Comparison of ENCODE assay signal across 20 cellular contexts in the genomic region with DNA sequence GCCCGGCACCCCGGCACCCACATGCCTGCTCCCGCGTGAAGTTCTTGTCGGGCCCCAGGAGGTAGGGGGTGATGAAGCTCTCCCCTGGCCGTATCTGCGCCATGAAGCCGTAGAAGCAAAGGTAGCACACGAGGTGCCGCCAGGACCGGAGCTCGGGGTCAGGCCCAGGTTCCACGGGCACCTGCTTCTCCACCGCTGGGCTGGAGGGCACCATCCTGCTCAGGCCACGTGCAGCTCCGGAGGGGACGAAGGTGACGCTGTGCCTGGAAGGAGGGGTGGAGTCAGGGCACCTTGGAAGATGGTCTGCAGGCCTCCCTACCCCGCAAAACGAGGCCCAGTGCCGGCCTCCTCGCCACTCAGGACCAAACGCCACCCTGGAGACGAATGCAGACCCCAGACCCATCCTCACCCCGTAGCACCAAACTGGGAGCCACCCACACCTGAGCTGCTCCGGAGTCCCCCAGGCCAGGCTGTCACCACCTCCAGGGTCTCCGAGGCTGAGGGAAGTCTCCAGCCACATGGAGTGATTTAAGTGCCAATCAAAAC. TPM values are rescaled to one million over a fixed set of nuclear protein-coding genes. Genes with fewer than 3 reads are reported as not detected.
DNase-seq lines count a peak whose midpoint lies in the region; ATAC-seq and TF ChIP-seq lines count a peak whose summit lies in the region.
"Had no signal": no experiment of that assay in that cellular context is flagged by ENCODE, and none has a peak within 500 bp of the region (broad histone marks: within the 10 kb centered on the region; RNA-seq: fewer than 3 reads in every experiment).

No MANE protein-coding gene starts in this region.

- H3K27me3 ChIP-seq in RWPE2 (ENCODE audit: insufficient read depth, poor library complexity, severe bottlenecking) (no peaks in the 10 kb centered on the region), adrenal gland (no peaks in the 10 kb centered on the region), layer of hippocampus (ENCODE audit: control insufficient read depth, insufficient read depth, low read length) (no peaks in the 10 kb centered on the region), Karpas-422 (ENCODE audit: low read length) (no peaks in the 10 kb centered on the region)
- H3K27me3 ChIP-seq: Peyer's patch, testis had no signal

- H3K79me2 ChIP-seq in Karpas-422 (ENCODE audit: low read length), result peaks cover 31% of the 10 kb centered on the region

- H3K9me3 ChIP-seq in RWPE2 (ENCODE audit: severe bottlenecking) (no peaks in the 10 kb centered on the region), adrenal gland (replicated peaks in 1 of 3) (no peaks in the 10 kb centered on the region), Karpas-422 (ENCODE audit: low read length) (no peaks in the 10 kb centered on the region)
- H3K9me3 ChIP-seq: Peyer's patch, testis had no signal

- TF ChIP-seq CTCF in RWPE2 (IDR thresholded peaks at IDR 0.05; ENCODE audit: poor library complexity, severe bottlenecking) (no peak), adrenal gland (IDR thresholded peaks at IDR 0.05) (no peak)

- ATAC-seq in RWPE2 (ENCODE audit: low read depth), result no peak
- no peak for ATAC-seq in sciatic nerve

- H3K36me3 ChIP-seq in RWPE2 (ENCODE audit: low read depth) (no peaks in the 10 kb centered on the region), adrenal gland (replicated peaks in 1 of 2) (no peaks in the 10 kb centered on the region), Karpas-422 (ENCODE audit: insufficient read depth, low read length) (no peaks in the 10 kb centered on the region)
- H3K36me3 ChIP-seq: Peyer's patch had no signal

- DNase-seq in RWPE2 (ENCODE audit: low spot score) (peak; percentile 45), adrenal gland (peak in 6 of 7 donors; percentile 6 to 39 (median 14)), sciatic nerve (ENCODE audit: low spot score) (peak; percentile 56), NCI-H748 treated with DMSO at 0.1 percent for 48 hours (lab: John Stamatoyannopoulos, UW) (no peak), Karpas-422 (no peak), foreskin melanocyte (no peak), globus pallidus (ENCODE audit: low spot score) (no peak)
- DNase-seq: activated CD4-positive, alpha-beta T cell treated with anti-CD3 and anti-CD28 coated beads, Interleukin-2, amount 50 U/mL, for 48 hours; EL; erythroblast; GOT3; mesendoderm; naive B cell; NCI-H1436 treated with DMSO at 0.1 percent for 48 hours; NCI-H524; testis had no signal

- H3K4me1 ChIP-seq in RWPE2 (ENCODE audit: insufficient read depth, poor library complexity, severe bottlenecking), result no peaks in the 10 kb centered on the region
- peaks cover 23 to 31% of the 10 kb centered on the region in 2 donors for H3K4me1 ChIP-seq in adrenal gland (replicated peaks in 1 of 2)
- peaks cover 7% of the 10 kb centered on the region for H3K4me1 ChIP-seq in Karpas-422 (ENCODE audit: low read length)

- TF ChIP-seq POLR2A in adrenal gland (IDR thresholded peaks at IDR 0.05), result no peak

- H3K27ac ChIP-seq in RWPE2 (ENCODE audit: poor library complexity, severe bottlenecking), result no peak overlapping the region
- no peak overlapping the region for H3K27ac ChIP-seq in adrenal gland
- peak overlapping the region; percentile 18 for H3K27ac ChIP-seq in layer of hippocampus (ENCODE audit: low read depth, low read length)
- H3K27ac ChIP-seq in Karpas-422 (ENCODE audit: low read length), result no peak overlapping the region
- H3K27ac ChIP-seq: C4-2B, testis, VCaP had no signal

- 92 to 98% (median 95%) methylated on average over 6 to 27 of the region's 27 CpGs for WGBS in adrenal gland, 4 donors

- no peak overlapping the region for H2AFZ ChIP-seq in Karpas-422 (ENCODE audit: low read length)

- H3K9me2 ChIP-seq in Karpas-422 (replicated peaks; ENCODE audit: insufficient read depth, low read length), result no peaks in the 10 kb centered on the region

- H3K4me2 ChIP-seq in Karpas-422 (ENCODE audit: low read depth, low read length, poor library complexity, severe bottlenecking), result no peak overlapping the region

- H4K20me1 ChIP-seq in Karpas-422 (ENCODE audit: insufficient read depth, low read depth, low read length), result no peaks in the 10 kb centered on the region

- H3K9ac ChIP-seq in Karpas-422 (ENCODE audit: low read length), result no peak overlapping the region

- H3K4me3 ChIP-seq in RWPE2 (ENCODE audit: severe bottlenecking) (no peak overlapping the region), adrenal gland (no peak overlapping the region), Karpas-422 (ENCODE audit: low read length) (no peak overlapping the region)
- H3K4me3 ChIP-seq: Peyer's patch, testis had no signal

- intact Hi-C loops in adrenal gland (cut with DNase I), result no loop called here
- intact Hi-C loops in sciatic nerve (cut with DNase I), result loop anchor here (10.0 kb wide), 1 partner anchor 53 kb away; no protein-coding TSS in a partner anchor

RNA-seq across cellular contexts. Expression of gene SLC19A1, which starts 4.4 kb away (rescaled TPM):
- total RNA-seq in adrenal gland (10 to 100 TPM; 13.1 to 21.2 (median 18.9) TPM), sciatic nerve (10.2 TPM)
- polyA plus RNA-seq in adrenal gland, result 10 to 100 TPM in 2 of 3 donors, 1 to 10 TPM in 1; 1.7 to 15.2 (median 14.2) TPM
- total RNA-seq in Karpas-422 (2014; rRNA removed; shearing (Covaris generic); ENCODE audit: low replicate concordance), result 4.3 and 7.4 TPM in 2 replicates

Comparison
In these comparisons a context has a peak if more than half of its experiments do, and no peak if none do; other contexts are left out.
1. DNase-seq: peak in RWPE2 (single experiment), adrenal gland (6 of 7) and sciatic nerve (single experiment); none in NCI-H748 treated with DMSO at 0.1 percent for 48 hours (single experiment), Karpas-422 (single experiment), foreskin melanocyte (single experiment) and globus pallidus (single experiment).